ENCODE assay signal across 8 cellular contexts in genomic region chr15:84600331-84600686, GRCh38. TPM values are rescaled to one million over a fixed set of nuclear protein-coding genes. Genes with fewer than 3 reads are reported as not detected.
DNase-seq lines count a peak whose midpoint lies in the region; ATAC-seq and TF ChIP-seq lines count a peak whose summit lies in the region.

No MANE protein-coding gene starts in this region.

- H3K27me3 Mint-ChIP-seq in activated CD4-positive, alpha-beta memory T cell treated with anti-CD3 and anti-CD28 coated beads for 36 hours, result no peaks in the 10 kb centered on the region
- H3K27me3 Mint-ChIP-seq in endothelial cell (ENCODE audit: unreplicated experiment) (peaks cover 12% of the 10 kb centered on the region), mesothelial cell of epicardium (ENCODE audit: low read depth) (no peaks in the 10 kb centered on the region)

- H3K27ac Mint-ChIP-seq in activated CD4-positive, alpha-beta memory T cell treated with anti-CD3 and anti-CD28 coated beads for 36 hours, result no peak overlapping the region
- H3K27ac Mint-ChIP-seq in endothelial cell (ENCODE audit: unreplicated experiment) (no peak overlapping the region), mesothelial cell of epicardium (peak overlapping the region; percentile 91)

- intact Hi-C loops in activated CD4-positive, alpha-beta memory T cell treated with anti-CD3 and anti-CD28 coated beads for 36 hours (cut with micrococcal nuclease), result loop anchor here (1.0 to 5.0 kb wide), 2 partner anchors 54 to 392 kb away; partner anchors contain the start of gene WDR73

- H3K36me3 Mint-ChIP-seq in activated CD4-positive, alpha-beta memory T cell treated with anti-CD3 and anti-CD28 coated beads for 36 hours, result peaks cover 7% of the 10 kb centered on the region
- H3K36me3 Mint-ChIP-seq in endothelial cell (ENCODE audit: low read depth, unreplicated experiment), result peaks cover 17% of the 10 kb centered on the region
- peaks cover 11% of the 10 kb centered on the region for H3K36me3 Mint-ChIP-seq in mesothelial cell of epicardium

- peak overlapping the region; percentile 91 for H3K4me3 Mint-ChIP-seq in activated CD4-positive, alpha-beta memory T cell treated with anti-CD3 and anti-CD28 coated beads for 36 hours
- H3K4me3 Mint-ChIP-seq in endothelial cell (ENCODE audit: unreplicated experiment), result peak overlapping the region; percentile 93
- H3K4me3 Mint-ChIP-seq in mesothelial cell of epicardium, result peak overlapping the region; percentile 92

- TF ChIP-seq CTCF in endothelial cell (IDR thresholded peaks at IDR 0.05; ENCODE audit: unreplicated experiment) (no peak), mesothelial cell of epicardium (IDR thresholded peaks at IDR 0.05; ENCODE audit: unreplicated experiment) (no peak)

- DNase-seq in activated CD8-positive, alpha-beta memory T cell treated with anti-CD3 and anti-CD28 coated beads for 4 hours (ENCODE audit: low read depth in 2 of 2), result peak; percentile 26 to 33
- no peak for DNase-seq in activated CD8-positive, alpha-beta memory T cell treated with anti-CD3 and anti-CD28 coated beads for 24 hours
- DNase-seq in NCI-H69 (lab: John Stamatoyannopoulos, UW), result peak; percentile 77
- DNase-seq in activated CD4-positive, alpha-beta memory T cell treated with anti-CD3 and anti-CD28 coated beads for 36 hours, result peak; percentile 70
- peak; percentile 58 for DNase-seq in endothelial cell (ENCODE audit: low spot score)
- DNase-seq in mesothelial cell of epicardium (ENCODE audit: low spot score in 2 of 2, unreplicated experiment in 2 of 2), result peak; percentile 22 to 63
- peak; percentile 35 for DNase-seq in stimulated activated CD8-positive, alpha-beta memory T cell treated with anti-CD3 and anti-CD28 coated beads, Interleukin-4, amount 100 ng/mL, for 24 hours (ENCODE audit: low read depth)

- POLR2A ChIA-PET in activated CD4-positive, alpha-beta memory T cell treated with anti-CD3 and anti-CD28 coated beads for 36 hours (lab: Charles Lee), result interaction anchor here (0.8 to 2.5 kb wide), 4 partner anchors 31 to 116 kb away, joined by 3 to 12 read pairs (median 4); partner anchors contain the start of gene WDR73

- H3K4me1 Mint-ChIP-seq in activated CD4-positive, alpha-beta memory T cell treated with anti-CD3 and anti-CD28 coated beads for 36 hours (ENCODE audit: low read depth), result peaks cover 51% of the 10 kb centered on the region
- peaks cover 24% of the 10 kb centered on the region for H3K4me1 Mint-ChIP-seq in endothelial cell (ENCODE audit: unreplicated experiment)
- H3K4me1 Mint-ChIP-seq in mesothelial cell of epicardium, result peaks cover 27% of the 10 kb centered on the region

- no peaks in the 10 kb centered on the region for H3K9me3 Mint-ChIP-seq in activated CD4-positive, alpha-beta memory T cell treated with anti-CD3 and anti-CD28 coated beads for 36 hours
- H3K9me3 Mint-ChIP-seq in endothelial cell (ENCODE audit: unreplicated experiment), result no peaks in the 10 kb centered on the region
- no peaks in the 10 kb centered on the region for H3K9me3 Mint-ChIP-seq in mesothelial cell of epicardium

- CTCF ChIA-PET in activated CD4-positive, alpha-beta memory T cell treated with anti-CD3 and anti-CD28 coated beads for 36 hours (lab: Charles Lee), result interaction anchor here (1.0 to 2.9 kb wide), 6 partner anchors 11 to 277 kb away, joined by 3 to 24 read pairs (median 6); no protein-coding TSS in a partner anchor

- ATAC-seq in HG03439 (IDR thresholded peaks at IDR 0.05; ENCODE audit: unreplicated experiment), result peak; percentile 3

RNA-seq across cellular contexts. Expression of gene ZSCAN2, which starts 0.5 kb away (rescaled TPM):
- total RNA-seq in activated CD4-positive, alpha-beta memory T cell treated with anti-CD3 and anti-CD28 coated beads for 36 hours, result 1 to 10 TPM; 7.5 to 9.5 TPM
- total RNA-seq in endothelial cell (ENCODE audit: unreplicated experiment) (22.0 TPM), mesothelial cell of epicardium (41.7 to 45.6 TPM (median 45.1 TPM) in 3 replicates)

RNA-seq across cellular contexts. Expression of gene WDR73, which starts 53.8 kb away (rescaled TPM):
- total RNA-seq in activated CD4-positive, alpha-beta memory T cell treated with anti-CD3 and anti-CD28 coated beads for 36 hours, result 10 to 100 TPM; 13.7 to 14.9 TPM
- total RNA-seq in endothelial cell (ENCODE audit: unreplicated experiment), result 29.5 TPM
- total RNA-seq in mesothelial cell of epicardium, result 47.5 to 49.3 TPM (median 49.3 TPM) in 3 replicates

RNA-seq across cellular contexts. Expression of gene NMB, which starts 57.7 kb away (rescaled TPM):
- 1 to 10 TPM; 6.2 to 7.8 TPM for total RNA-seq in activated CD4-positive, alpha-beta memory T cell treated with anti-CD3 and anti-CD28 coated beads for 36 hours
- total RNA-seq in endothelial cell (ENCODE audit: unreplicated experiment), result 14.3 TPM
- 6.4 to 7.6 TPM (median 6.7 TPM) in 3 replicates for total RNA-seq in mesothelial cell of epicardium
